ENCODE assay signal across 9 cellular contexts in the genomic region with DNA sequence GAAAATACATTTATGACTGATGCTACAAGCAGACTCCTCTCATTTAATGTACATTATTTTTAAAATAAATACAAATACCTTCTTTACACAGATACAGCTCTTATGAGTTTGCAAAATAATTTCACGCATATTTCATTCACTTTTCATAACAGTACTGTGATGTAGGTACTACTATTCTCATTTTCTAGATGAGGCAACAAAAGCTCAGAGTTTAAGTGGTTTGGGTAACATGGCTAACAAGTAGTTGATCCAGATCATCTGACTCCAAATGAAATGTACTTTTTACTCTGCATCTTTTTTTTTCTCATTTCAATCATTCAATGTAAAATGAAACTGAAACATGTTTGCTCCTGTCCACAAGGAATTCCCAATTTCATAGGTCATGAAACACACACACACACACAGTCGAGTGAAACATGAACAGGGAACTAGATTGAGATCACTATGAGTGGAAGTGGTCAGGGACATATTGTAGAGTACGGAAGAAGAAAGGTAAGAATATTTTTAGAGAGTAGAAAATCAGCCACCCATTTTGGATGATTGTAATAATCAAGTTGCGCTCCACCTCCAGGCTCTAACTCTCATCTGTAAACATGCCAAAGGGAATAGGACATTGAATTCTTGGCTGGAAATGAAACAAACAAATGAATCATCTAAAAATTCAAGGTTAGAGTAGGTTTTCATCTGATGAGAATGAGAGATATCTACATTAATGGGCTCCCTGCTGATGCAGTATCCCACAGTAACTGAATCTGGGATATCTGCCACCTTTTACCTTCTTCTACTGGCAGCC.
A peak's percentile ranks its signal among the peaks of the same experiment; 100 is the strongest.
DNase-seq lines count a peak whose midpoint lies in the region; ATAC-seq and TF ChIP-seq lines count a peak whose summit lies in the region.
"Had no signal": no experiment of that assay in that cellular context is flagged by ENCODE, and none has a peak within 500 bp of the region (broad histone marks: within the 10 kb centered on the region; RNA-seq: fewer than 3 reads in every experiment).

No MANE protein-coding gene starts in this region.

- no peaks in the 10 kb centered on the region for H3K79me1 ChIP-seq in IMR-90 (ENCODE audit: low read depth in 1 of 2, low read length in 2 of 2)

- H3K27ac ChIP-seq in IMR-90 (ENCODE audit: insufficient read depth, low read length) (no peak overlapping the region), heart right ventricle (no peak overlapping the region), vagina (no peak overlapping the region)

- peak overlapping the region; percentile 94 for H2BK120ac ChIP-seq in IMR-90 (ENCODE audit: low read depth, low read length)

- H2BK20ac ChIP-seq in IMR-90 (ENCODE audit: low read depth, low read length) = peak overlapping the region; percentile 95

- TF ChIP-seq RAD21 in IMR-90 (IDR thresholded peaks at IDR 0.05; ENCODE audit: low read length) = no peak

- H3K27me3 ChIP-seq in IMR-90 (ENCODE audit: control insufficient read depth, insufficient read depth, low read length) = no peaks in the 10 kb centered on the region
- H3K27me3 ChIP-seq in heart right ventricle = peaks cover 0 to 17% (median 0%) of the 10 kb centered on the region in 7 donors
- no peaks in the 10 kb centered on the region for H3K27me3 ChIP-seq in vagina

- H2AK9ac ChIP-seq in IMR-90 (replicated peaks; ENCODE audit: low read depth, low read length, poor library complexity) = no peak overlapping the region

- in situ Hi-C loops in IMR-90 (cut with MboI; ENCODE audit: low sequenced_read_pairs) = no loop called here

- peak overlapping the region; percentile 53; the same call in 1 of the 2 replicates for H3K14ac ChIP-seq in IMR-90 (replicated peaks; ENCODE audit: low read depth, low read length)

- peak; percentile 63 for DNase-seq in IMR-90
- DNase-seq in dedifferentiated amniotic fluid mesenchymal stem cell (ENCODE audit: extremely low spot score) = peak; percentile 20
- DNase-seq in renal cortical epithelial cell (ENCODE audit: low read depth) = peak; percentile 65
- no peak for DNase-seq in NCI-H526 treated with DMSO at 0.1 percent for 48 hours (lab: John Stamatoyannopoulos, UW)
- DNase-seq in heart right ventricle = no peak
- DNase-seq in vagina (ENCODE audit: extremely low spot score in 2 of 2) = no peak

- peaks cover 2% of the 10 kb centered on the region; the same call in 1 of the 2 replicates for H3K4me1 ChIP-seq in IMR-90 (ENCODE audit: control insufficient read depth, insufficient read depth, low read length)
- H3K4me1 ChIP-seq in heart right ventricle = peaks cover 0 to 17% (median 0%) of the 10 kb centered on the region in 9 donors
- no peaks in the 10 kb centered on the region for H3K4me1 ChIP-seq in vagina

- no peaks in the 10 kb centered on the region for H4K20me1 ChIP-seq in IMR-90 (ENCODE audit: insufficient read depth, low read length)

- H3K9me3 ChIP-seq in IMR-90 (ENCODE audit: control insufficient read depth, insufficient read depth, low read length) (no peaks in the 10 kb centered on the region), heart right ventricle (no peaks in the 10 kb centered on the region), vagina (no peaks in the 10 kb centered on the region)

- BruUV-seq in IMR-90 (replicated peaks; lab: Mats Ljungman, UMichigan) = no TSS peak

- TF ChIP-seq CTCF in IMR-90 (conservative IDR thresholded peaks at IDR 0.05; ENCODE audit: low read depth, low read length) (no peak), heart right ventricle (IDR thresholded peaks at IDR 0.05) (no peak), vagina (IDR thresholded peaks at IDR 0.05) (no peak)

- no peak for TF ChIP-seq POLR2A in IMR-90 (IDR thresholded peaks at IDR 0.05; ENCODE audit: low read depth, low read length)
- no peak for TF ChIP-seq POLR2A in vagina (IDR thresholded peaks at IDR 0.05)

- H3K23ac ChIP-seq in IMR-90 (ENCODE audit: low read depth, low read length) = peak overlapping the region; percentile 53; the same call in 1 of the 2 replicates

- no peak overlapping the region for H2AFZ ChIP-seq in IMR-90 (replicated peaks; ENCODE audit: low read length, poor library complexity)

- POLR2A ChIA-PET in IMR-90 (lab: Charles Lee; ENCODE audit: unreplicated experiment) = no interaction called here

- peak overlapping the region; percentile 71; the same call in 1 of the 2 replicates for H3K18ac ChIP-seq in IMR-90 (ENCODE audit: low read depth, low read length)

- peak overlapping the region; percentile 27; the same call in 1 of the 2 replicates for H3K4me2 ChIP-seq in IMR-90 (ENCODE audit: low read depth, low read length)

- dilution Hi-C loops in IMR-90 (cut with HindIII; ENCODE audit: low sequenced_read_pairs, unreplicated experiment) = no loop called here

- H3K4me3 ChIP-seq in IMR-90 (ENCODE audit: insufficient read depth, low read depth, low read length) (no peak overlapping the region), heart right ventricle (no peak overlapping the region), vagina (no peak overlapping the region)

- intact Hi-C loops in IMR-90 (cut with micrococcal nuclease) (loop anchor here (5.0 kb wide), 2 partner anchors 212 to 282 kb away; a partner anchor contains a TSS), heart right ventricle (cut with DNase I) (loop anchor here in 9 of 10 donors (5.0 to 10.0 kb wide), 6 partner anchors 77 to 195 kb away; a partner anchor contains a TSS), vagina (cut with DNase I) (no loop called here)

- peaks cover 3% of the 10 kb centered on the region; the same call in 1 of the 2 replicates for H3K9me1 ChIP-seq in IMR-90 (ENCODE audit: insufficient read depth, low read length)

- no peak overlapping the region for H3K56ac ChIP-seq in IMR-90 (ENCODE audit: extremely low read depth, insufficient read depth, low read length)

- H2BK15ac ChIP-seq in IMR-90 (ENCODE audit: low read depth, low read length) = peak overlapping the region; percentile 70; the same call in 2 of the 3 replicates

- no CpG with 5 or more reads among the region's 4 CpGs for WGBS in IMR-90 (ENCODE audit: extremely low coverage in 2 of 2, insufficient read length in 1 of 2), 2 experiments
- 80 to 88% methylated on average over 4 of the region's 4 CpGs for WGBS in heart right ventricle, 2 donors

- H3K36me3 ChIP-seq in IMR-90 (ENCODE audit: control insufficient read depth, insufficient read depth, low read length) (no peaks in the 10 kb centered on the region), heart right ventricle (no peaks in the 10 kb centered on the region), vagina (no peaks in the 10 kb centered on the region)

- peak overlapping the region; percentile 83 for H2AK5ac ChIP-seq in IMR-90 (ENCODE audit: low read depth, low read length)

- peak overlapping the region in 1 of 2 experiments; percentile 89; a peak in 2 of 4 replicates for H4K8ac ChIP-seq in IMR-90 (ENCODE audit: low read depth in 2 of 2, low read length in 2 of 2)

- peak overlapping the region; percentile 67; the same call in 1 of the 2 replicates for H4K91ac ChIP-seq in IMR-90 (ENCODE audit: insufficient read depth, low read depth, low read length)

- peak overlapping the region; percentile 85; the same call in 1 of the 2 replicates for H3K4ac ChIP-seq in IMR-90 (ENCODE audit: low read depth, low read length)

- ATAC-seq in GM21390 (IDR thresholded peaks at IDR 0.05; ENCODE audit: unreplicated experiment) = peak; percentile 61
- peak; percentile 22; the same call in 1 of the 2 replicates for ATAC-seq in IMR-90 (ENCODE audit: low read depth)
- no peak for ATAC-seq in heart right ventricle
- no peak for ATAC-seq in GM18498 (IDR thresholded peaks at IDR 0.05; ENCODE audit: unreplicated experiment)
- ATAC-seq: WTC11 had no signal

- CTCF ChIA-PET in IMR-90 (lab: Yijun Ruan, JAX) = interaction anchor here (0.6 to 2.2 kb wide), 3 partner anchors 30 to 195 kb away, joined by 3 to 7 read pairs (median 5); a partner anchor contains a TSS

- peak overlapping the region; percentile 45; the same call in 1 of the 2 replicates for H4K5ac ChIP-seq in IMR-90 (ENCODE audit: low read depth, low read length)

- H2BK5ac ChIP-seq in IMR-90 (ENCODE audit: low read depth, low read length, poor library complexity, severe bottlenecking) = peak overlapping the region; percentile 70

- H3K9ac ChIP-seq in IMR-90 (ENCODE audit: low read depth, low read length) = no peak overlapping the region

TF ChIP-seq in IMR-90, 13 proteins besides CTCF, POLR2A, EP300 and RAD21:
- TF ChIP-seq CEBPB (IDR thresholded peaks at IDR 0.05; ENCODE audit: low read depth, low read length) = no peak
- TF ChIP-seq, protein P1, sequence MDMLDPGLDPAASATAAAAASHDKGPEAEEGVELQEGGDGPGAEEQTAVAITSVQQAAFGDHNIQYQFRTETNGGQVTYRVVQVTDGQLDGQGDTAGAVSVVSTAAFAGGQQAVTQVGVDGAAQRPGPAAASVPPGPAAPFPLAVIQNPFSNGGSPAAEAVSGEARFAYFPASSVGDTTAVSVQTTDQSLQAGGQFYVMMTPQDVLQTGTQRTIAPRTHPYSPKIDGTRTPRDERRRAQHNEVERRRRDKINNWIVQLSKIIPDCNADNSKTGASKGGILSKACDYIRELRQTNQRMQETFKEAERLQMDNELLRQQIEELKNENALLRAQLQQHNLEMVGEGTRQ (IDR thresholded peaks at IDR 0.05; ENCODE audit: low read depth, low read length) = no peak
- no peak for TF ChIP-seq BHLHE40 (IDR thresholded peaks at IDR 0.05; ENCODE audit: low read depth, low read length)
- TF ChIP-seq MXI1 (IDR thresholded peaks at IDR 0.05; ENCODE audit: borderline replicate concordance, low read depth, low read length) = no peak
- no peak for TF ChIP-seq RFX5 (IDR thresholded peaks at IDR 0.05; ENCODE audit: low read depth, low read length)
- TF ChIP-seq SMC3 (IDR thresholded peaks at IDR 0.05; ENCODE audit: low read depth, low read length) = no peak

Comparison
In these comparisons a context has a peak if more than half of its experiments do, and no peak if none do; other contexts are left out.
1. ATAC-seq: peak in GM21390 (single experiment) and IMR-90 (single experiment); none in heart right ventricle (0 of 8) and GM18498 (single experiment).
2. DNase-seq: peak in IMR-90 (single experiment), dedifferentiated amniotic fluid mesenchymal stem cell (single experiment) and renal cortical epithelial cell (single experiment); none in NCI-H526 treated with DMSO at 0.1 percent for 48 hours (single experiment), heart right ventricle (0 of 2) and vagina (0 of 2).